23 cellular contexts compared by ENCODE assay signal in genomic region chr6:158005626-158006180, GRCh38. TPM values are rescaled to one million over a fixed set of nuclear protein-coding genes. Genes with fewer than 3 reads are reported as not detected.
A peak's percentile ranks its signal among the peaks of the same experiment; 100 is the strongest.
DNase-seq lines count a peak whose midpoint lies in the region; ATAC-seq and TF ChIP-seq lines count a peak whose summit lies in the region.
"Had no signal": no experiment of that assay in that cellular context is flagged by ENCODE, and none has a peak within 500 bp of the region (broad histone marks: within the 10 kb centered on the region; RNA-seq: fewer than 3 reads in every experiment).

No MANE protein-coding gene starts in this region.

- H3K9me3 ChIP-seq in endodermal cell (ENCODE audit: control insufficient read depth, low read length): no peaks in the 10 kb centered on the region
- H3K9me3 ChIP-seq in uterus: no peaks in the 10 kb centered on the region
- no peaks in the 10 kb centered on the region for H3K9me3 ChIP-seq in smooth muscle cell (replicated peaks; ENCODE audit: low read depth)
- H3K9me3 ChIP-seq: BE2C, MG63, right lobe of liver had no signal

- H3K9ac ChIP-seq in endodermal cell (ENCODE audit: extremely low read depth, low read length, poor library complexity, severe bottlenecking) (no peak overlapping the region), smooth muscle cell (ENCODE audit: low read depth) (no peak overlapping the region)

- intact Hi-C loops in uterus (cut with DNase I; ENCODE audit: low total_unique reads): no loop called here

- DNase-seq in activated T-cell treated with anti-CD3 and anti-CD28 coated beads, Interleukin-2, amount 50 U/mL, for 24 hours: no peak
- no peak for DNase-seq in activated T-cell treated with anti-CD3 and anti-CD28 coated beads, Interleukin-2, amount 50 U/mL, for 4 hours
- DNase-seq in endodermal cell (no peak), neural crest cell (ENCODE audit: low read depth, low spot score) (no peak), uterus (no peak), smooth muscle cell (lab: John Stamatoyannopoulos, UW; ENCODE audit: unreplicated experiment) (no peak)
- DNase-seq in stimulated activated CD4-positive, alpha-beta T cell treated with anti-CD3 and anti-CD28 coated beads, Interleukin-1b, Interleukin-23, amount 100 ng/mL, for 48 hours: no peak
- DNase-seq: 8988T; activated CD8-positive, alpha-beta memory T cell treated with anti-CD3 and anti-CD28 coated beads, Interleukin-2, amount 50 U/mL, for 4 hours; activated naive CD8-positive, alpha-beta T cell treated with anti-CD3 and anti-CD28 coated beads, Interleukin-2, amount 10 ng/mL, durations not matched to agents 7 days and 5 days; BE2C; EL; H7; MG63; NCI-H1436; NCI-H510A treated with DMSO at 0.1 percent for 48 hours; stimulated activated CD4-positive, alpha-beta T cell treated with anti-CD3 and anti-CD28 coated beads, Interleukin-15, amount 100 ng/mL, for 24 hours; stimulated activated CD8-positive, alpha-beta memory T cell treated with anti-CD3 and anti-CD28 coated beads, Interleukin-4, amount 100 ng/mL, for 48 hours had no signal

- no peak overlapping the region for H3K4me3 ChIP-seq in endodermal cell (ENCODE audit: low read length)
- no peak overlapping the region for H3K4me3 ChIP-seq in uterus
- no peak overlapping the region for H3K4me3 ChIP-seq in smooth muscle cell
- H3K4me3 ChIP-seq: K562, MG63, right lobe of liver had no signal

- ATAC-seq in activated T-cell treated with anti-CD3 and anti-CD28 coated beads, Interleukin-2, amount 50 U/mL, for 4 hours: no peak
- no peak for ATAC-seq in HG03442 (IDR thresholded peaks at IDR 0.05; ENCODE audit: unreplicated experiment)
- ATAC-seq: K562, Panc1, right lobe of liver had no signal

- H3K27me3 Mint-ChIP-seq in activated T-cell treated with anti-CD3 and anti-CD28 coated beads, Interleukin-2, amount 50 U/mL, for 24 hours: no peaks in the 10 kb centered on the region
- no peaks in the 10 kb centered on the region for H3K27me3 Mint-ChIP-seq in activated T-cell treated with anti-CD3 and anti-CD28 coated beads, Interleukin-2, amount 50 U/mL, for 4 hours (ENCODE audit: low read depth)
- no peaks in the 10 kb centered on the region for H3K27me3 Mint-ChIP-seq in endodermal cell (ENCODE audit: insufficient read depth)
- peaks cover 65% of the 10 kb centered on the region for H3K27me3 Mint-ChIP-seq in neural crest cell (ENCODE audit: low read depth)
- H3K27me3 Mint-ChIP-seq: activated naive CD8-positive, alpha-beta T cell treated with anti-CD3 and anti-CD28 coated beads, Interleukin-2, amount 10 ng/mL, durations not matched to agents 7 days and 5 days had no signal

- H3K27me3 ChIP-seq in endodermal cell (ENCODE audit: control insufficient read depth, insufficient read depth, low read length, poor library complexity, severe bottlenecking): no peaks in the 10 kb centered on the region
- H3K27me3 ChIP-seq in uterus: no peaks in the 10 kb centered on the region
- no peaks in the 10 kb centered on the region for H3K27me3 ChIP-seq in smooth muscle cell (ENCODE audit: low read depth)
- H3K27me3 ChIP-seq: BE2C, MG63, right lobe of liver had no signal

- no peaks in the 10 kb centered on the region for H4K20me1 ChIP-seq in smooth muscle cell (ENCODE audit: low read depth)

- peaks cover 21% of the 10 kb centered on the region for H3F3A ChIP-seq in smooth muscle cell (ENCODE audit: low read depth)

- 92 to 100% methylated on average over 5 to 11 of the region's 11 CpGs for WGBS in endodermal cell (ENCODE audit: insufficient coverage in 1 of 2, insufficient read length in 1 of 2), 2 experiments
- 98% methylated on average over 9 of the region's 11 CpGs for WGBS in smooth muscle cell (ENCODE audit: low lambda C conversion rate)

- H3K36me3 ChIP-seq in endodermal cell (ENCODE audit: control insufficient read depth, insufficient read depth, low read length) (peaks cover 3% of the 10 kb centered on the region), uterus (no peaks in the 10 kb centered on the region), smooth muscle cell (ENCODE audit: low read depth) (no peaks in the 10 kb centered on the region)
- H3K36me3 ChIP-seq: BE2C, right lobe of liver had no signal

- H2AFZ ChIP-seq in smooth muscle cell (ENCODE audit: low read depth): no peak overlapping the region

- H3K27ac Mint-ChIP-seq in activated T-cell treated with anti-CD3 and anti-CD28 coated beads, Interleukin-2, amount 50 U/mL, for 24 hours: peak overlapping the region; percentile 22
- H3K27ac Mint-ChIP-seq in endodermal cell: peak overlapping the region; percentile 44
- peak overlapping the region; percentile 60 for H3K27ac Mint-ChIP-seq in neural crest cell (ENCODE audit: unreplicated experiment)
- H3K27ac Mint-ChIP-seq: activated naive CD8-positive, alpha-beta T cell treated with anti-CD3 and anti-CD28 coated beads, Interleukin-2, amount 10 ng/mL, durations not matched to agents 7 days and 5 days; T-helper 1 cell treated with Interleukin-12 subunit alpha and Interleukin-12 subunit beta and Interleukin-4 antibody, amounts not matched to agents 30 μg/mL and 1 μg/mL, for 36 hours had no signal

- H3K36me3 Mint-ChIP-seq in activated T-cell treated with anti-CD3 and anti-CD28 coated beads, Interleukin-2, amount 50 U/mL, for 24 hours (ENCODE audit: low read depth): peaks cover 33% of the 10 kb centered on the region
- peaks cover 18% of the 10 kb centered on the region for H3K36me3 Mint-ChIP-seq in activated T-cell treated with anti-CD3 and anti-CD28 coated beads, Interleukin-2, amount 50 U/mL, for 4 hours (ENCODE audit: insufficient read depth)
- H3K36me3 Mint-ChIP-seq in endodermal cell (ENCODE audit: low read depth): peaks cover 20% of the 10 kb centered on the region
- H3K36me3 Mint-ChIP-seq in neural crest cell (ENCODE audit: low read depth): no peaks in the 10 kb centered on the region

- no peak for TF ChIP-seq POLR2A in uterus (IDR thresholded peaks at IDR 0.05)

- TF ChIP-seq CTCF in endodermal cell (conservative IDR thresholded peaks at IDR 0.05) (no peak), neural crest cell (conservative IDR thresholded peaks at IDR 0.05) (no peak), uterus (IDR thresholded peaks at IDR 0.05) (no peak), smooth muscle cell (IDR thresholded peaks at IDR 0.05; ENCODE audit: borderline replicate concordance, insufficient read depth, poor library complexity, severe bottlenecking) (no peak)

- no peaks in the 10 kb centered on the region for H3K9me3 Mint-ChIP-seq in activated T-cell treated with anti-CD3 and anti-CD28 coated beads, Interleukin-2, amount 50 U/mL, for 24 hours
- no peaks in the 10 kb centered on the region for H3K9me3 Mint-ChIP-seq in activated T-cell treated with anti-CD3 and anti-CD28 coated beads, Interleukin-2, amount 50 U/mL, for 4 hours
- H3K9me3 Mint-ChIP-seq in endodermal cell (no peaks in the 10 kb centered on the region), neural crest cell (peaks cover 2% of the 10 kb centered on the region)
- H3K9me3 Mint-ChIP-seq: activated naive CD8-positive, alpha-beta T cell treated with anti-CD3 and anti-CD28 coated beads, Interleukin-2, amount 10 ng/mL, durations not matched to agents 7 days and 5 days; T-helper 1 cell treated with Interleukin-12 subunit alpha and Interleukin-12 subunit beta and Interleukin-4 antibody, amounts not matched to agents 30 μg/mL and 1 μg/mL, for 36 hours had no signal

- no peak overlapping the region for H3K4me3 Mint-ChIP-seq in activated T-cell treated with anti-CD3 and anti-CD28 coated beads, Interleukin-2, amount 50 U/mL, for 24 hours
- no peak overlapping the region for H3K4me3 Mint-ChIP-seq in activated T-cell treated with anti-CD3 and anti-CD28 coated beads, Interleukin-2, amount 50 U/mL, for 4 hours
- H3K4me3 Mint-ChIP-seq in endodermal cell: no peak overlapping the region
- no peak overlapping the region for H3K4me3 Mint-ChIP-seq in neural crest cell
- H3K4me3 Mint-ChIP-seq: activated naive CD8-positive, alpha-beta T cell treated with anti-CD3 and anti-CD28 coated beads, Interleukin-2, amount 10 ng/mL, durations not matched to agents 7 days and 5 days; T-helper 1 cell treated with Interleukin-12 subunit alpha and Interleukin-12 subunit beta and Interleukin-4 antibody, amounts not matched to agents 30 μg/mL and 1 μg/mL, for 36 hours had no signal

- no peaks in the 10 kb centered on the region for H3K4me1 ChIP-seq in endodermal cell (ENCODE audit: control insufficient read depth, insufficient read depth, low read length)
- peaks cover 18 to 19% of the 10 kb centered on the region in 2 donors for H3K4me1 ChIP-seq in uterus
- H3K4me1 ChIP-seq in smooth muscle cell (ENCODE audit: low read depth): peaks cover 16% of the 10 kb centered on the region

- peaks cover 47% of the 10 kb centered on the region for H3K79me2 ChIP-seq in smooth muscle cell (ENCODE audit: low read depth)

- H3K27ac ChIP-seq in endodermal cell (ENCODE audit: low read depth, low read length) (no peak overlapping the region), uterus (peak overlapping the region; percentile 38 to 97), smooth muscle cell (ENCODE audit: low read depth) (no peak overlapping the region)
- H3K27ac ChIP-seq: right lobe of liver had no signal

- H3K4me1 Mint-ChIP-seq in activated T-cell treated with anti-CD3 and anti-CD28 coated beads, Interleukin-2, amount 50 U/mL, for 24 hours (ENCODE audit: low read depth): peaks cover 76% of the 10 kb centered on the region
- H3K4me1 Mint-ChIP-seq in activated T-cell treated with anti-CD3 and anti-CD28 coated beads, Interleukin-2, amount 50 U/mL, for 4 hours (ENCODE audit: low read depth): peaks cover 73% of the 10 kb centered on the region
- H3K4me1 Mint-ChIP-seq in endodermal cell (peaks cover 7% of the 10 kb centered on the region), neural crest cell (peaks cover 36% of the 10 kb centered on the region)

- H3K4me2 ChIP-seq in smooth muscle cell: no peak overlapping the region

RNA-seq across cellular contexts. Expression of gene SYNJ2, which starts 24.0 kb away (rescaled TPM):
- total RNA-seq in activated T-cell treated with anti-CD3 and anti-CD28 coated beads, Interleukin-2, amount 50 U/mL, for 4 hours: 10 to 100 TPM; 22.9 to 27.8 (median 24.2) TPM
- total RNA-seq in endodermal cell (10 to 100 TPM; 21.2 to 32.8 TPM), neural crest cell (2.9 TPM in 2 replicates), uterus (10 to 100 TPM in 2 of 4 donors, 1 to 10 TPM in 2; 9.5 to 32.2 (median 13.5) TPM), smooth muscle cell (6.1 TPM in 2 replicates)
- 4.3 TPM for polyA plus RNA-seq in endodermal cell (2013, experiment 1 of 2)
- 4.7 TPM for polyA plus RNA-seq in endodermal cell (2013, experiment 2 of 2)
- polyA plus RNA-seq in smooth muscle cell: 6.0 and 11.5 TPM in 2 replicates

Comparison
In these comparisons a context has a peak if more than half of its experiments do, and no peak if none do; other contexts are left out.
1. H3K27ac ChIP-seq: peak in uterus (2 of 2); none in endodermal cell (single experiment) and smooth muscle cell (single experiment).
2. Peak in every context shown above with its lines, with median percentiles within 50 percentile points of each other: H3K27ac Mint-ChIP-seq.